ENCODE assay signal across 9 cellular contexts in the genomic region with DNA sequence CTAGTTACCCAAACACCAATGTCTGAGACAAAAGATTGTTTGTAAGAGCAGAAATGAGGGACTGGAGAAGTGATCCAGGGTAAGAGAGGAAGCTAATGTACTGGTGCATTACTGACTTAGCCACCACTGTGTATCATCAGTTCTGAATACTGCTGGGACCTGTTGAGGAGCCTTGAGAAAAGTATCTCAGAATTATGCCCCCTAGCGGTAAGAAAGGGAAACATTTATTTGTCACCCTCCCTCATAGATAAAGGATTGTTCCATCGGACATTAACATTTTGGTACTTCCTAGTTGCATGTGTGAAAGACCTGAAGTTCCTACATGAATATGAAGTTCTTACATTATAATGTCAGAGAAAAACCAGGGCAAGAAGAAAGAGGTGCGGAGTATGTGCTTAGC.
A peak's percentile ranks its signal among the peaks of the same experiment; 100 is the strongest.
DNase-seq lines count a peak whose midpoint lies in the region; ATAC-seq and TF ChIP-seq lines count a peak whose summit lies in the region.
"Had no signal": no experiment of that assay in that cellular context is flagged by ENCODE, and none has a peak within 500 bp of the region (broad histone marks: within the 10 kb centered on the region; RNA-seq: fewer than 3 reads in every experiment).

No MANE protein-coding gene starts in this region.

- H3K36me3 ChIP-seq in Karpas-422 (ENCODE audit: insufficient read depth, low read length), result no peaks in the 10 kb centered on the region
- no peaks in the 10 kb centered on the region for H3K36me3 ChIP-seq in prostate gland
- H3K36me3 ChIP-seq: SJCRH30 had no signal

- H3K4me3 ChIP-seq in Karpas-422 (ENCODE audit: low read length) (no peak overlapping the region), prostate gland (no peak overlapping the region)
- H3K4me3 ChIP-seq: SJCRH30 had no signal

- no peak overlapping the region for H3K4me2 ChIP-seq in Karpas-422 (ENCODE audit: low read depth, low read length, poor library complexity, severe bottlenecking)

- H3K9me3 ChIP-seq in Karpas-422 (ENCODE audit: low read length) (no peaks in the 10 kb centered on the region), prostate gland (no peaks in the 10 kb centered on the region)
- H3K9me3 ChIP-seq: SJCRH30 had no signal

- no peak overlapping the region for H3K9ac ChIP-seq in Karpas-422 (ENCODE audit: low read length)

- DNase-seq in ACHN (peak; percentile 38), Karpas-422 (peak; percentile 81), dermis blood vessel endothelial cell (peak; percentile 0), T-helper 1 cell (no peak), prostate gland (ENCODE audit: low spot score) (no peak), Right ventricle myocardium inferior (ENCODE audit: missing footprints) (no peak)

- ATAC-seq in GM19035 (IDR thresholded peaks at IDR 0.05; ENCODE audit: unreplicated experiment) (peak; percentile 72), GM19463 (IDR thresholded peaks at IDR 0.05; ENCODE audit: unreplicated experiment) (no peak), Right ventricle myocardium inferior (no peak)

- H3K27me3 ChIP-seq in Karpas-422 (ENCODE audit: low read length) (no peaks in the 10 kb centered on the region), prostate gland (replicated peaks; ENCODE audit: insufficient read depth) (no peaks in the 10 kb centered on the region)
- H3K27me3 ChIP-seq: SJCRH30 had no signal

- peak in 1 of 4 experiments; percentile 49 for TF ChIP-seq CTCF in prostate gland (IDR thresholded peaks at IDR 0.05)

- no peaks in the 10 kb centered on the region for H3K79me2 ChIP-seq in Karpas-422 (ENCODE audit: low read length)

- no peak overlapping the region for H2AFZ ChIP-seq in Karpas-422 (ENCODE audit: low read length)

- no peaks in the 10 kb centered on the region for H3K9me2 ChIP-seq in Karpas-422 (replicated peaks; ENCODE audit: insufficient read depth, low read length)

- in situ Hi-C loops in ACHN (cut with HindIII; ENCODE audit: low pct_ligation_motif_present, low pct_unique_long_range_greater_than_20kb, low sequenced_read_pairs), result no loop called here

- no peak overlapping the region for H3K27ac ChIP-seq in Karpas-422 (ENCODE audit: low read length)
- no peak overlapping the region for H3K27ac ChIP-seq in prostate gland
- H3K27ac ChIP-seq: SJCRH30 had no signal

- 65% methylated on average over 3 of the region's 3 CpGs for WGBS in prostate gland

- no peaks in the 10 kb centered on the region for H4K20me1 ChIP-seq in Karpas-422 (ENCODE audit: insufficient read depth, low read depth, low read length)

- intact Hi-C loops in prostate gland (cut with DNase I), result no loop called here
- intact Hi-C loops in Right ventricle myocardium inferior (cut with DNase I), result no loop called here

- H3K4me1 ChIP-seq in Karpas-422 (ENCODE audit: low read length), result peaks cover under 1% of the 10 kb centered on the region; the same call in 1 of the 2 replicates
- no peaks in the 10 kb centered on the region for H3K4me1 ChIP-seq in prostate gland (replicated peaks)
- H3K4me1 ChIP-seq: SJCRH30 had no signal

- no peak for TF ChIP-seq POLR2A in prostate gland (IDR thresholded peaks at IDR 0.05)

Comparison
In these comparisons a context has a peak if more than half of its experiments do, and no peak if none do; other contexts are left out.
1. DNase-seq: peak in ACHN (single experiment), Karpas-422 (single experiment) and dermis blood vessel endothelial cell (single experiment); none in T-helper 1 cell (0 of 5), prostate gland (single experiment) and Right ventricle myocardium inferior (single experiment).